In genomic region chr12:5027436-5027835, GRCh38 we compare ENCODE assay signal across 34 cellular contexts. TPM values are rescaled to one million over a fixed set of nuclear protein-coding genes. Genes with fewer than 3 reads are reported as not detected.
"Had no signal": no experiment of that assay in that cellular context is flagged by ENCODE, and none has a peak within 500 bp of the region (broad histone marks: within the 10 kb centered on the region; RNA-seq: fewer than 3 reads in every experiment).

No MANE protein-coding gene starts in this region.

- H3K4me3 ChIP-seq: gastroesophageal sphincter, hepatocyte, right lobe of liver, skin epidermis, testis had no signal

- H3K4me1 ChIP-seq: gastroesophageal sphincter, right lobe of liver, testis had no signal

- H3K27me3 ChIP-seq: right lobe of liver, testis had no signal

- H3K9me3 ChIP-seq: gastroesophageal sphincter, right lobe of liver, testis had no signal

- DNase-seq: activated CD4-positive, alpha-beta T cell treated with anti-CD3 and anti-CD28 coated beads for 48 hours; activated CD4-positive, alpha-beta T cell treated with anti-CD3 and anti-CD28 coated beads, Interleukin-2, amount 50 U/mL, for 48 hours; activated CD8-positive, alpha-beta memory T cell treated with anti-CD3 and anti-CD28 coated beads for 24 hours; activated gamma-delta T cell treated with Interleukin-2 at 50 U/mL for 16 hours; activated naive CD4-positive, alpha-beta T cell treated with anti-CD3 and anti-CD28 coated beads, Interleukin-2, amount 50 U/mL, for 16 hours; activated T-cell treated with anti-CD3 and anti-CD28 coated beads, Interleukin-2, amount 50 U/mL, for 4 hours; amniotic stem cell; dermis blood vessel endothelial cell; effector memory CD8-positive, alpha-beta T cell; immature natural killer cell; kidney; left colon; midbrain; naive thymus-derived CD4-positive, alpha-beta T cell; stimulated activated CD4-positive, alpha-beta T cell treated with anti-CD3 and anti-CD28 coated beads, Interleukin-12 subunit alpha, Interleukin-12 subunit beta, amount 100 ng/mL, for 4 hours; stimulated activated CD4-positive, alpha-beta T cell treated with anti-CD3 and anti-CD28 coated beads, Interleukin-4, amount 100 ng/mL, for 1 hour; stimulated activated naive CD8-positive, alpha-beta T cell treated with anti-CD3 and anti-CD28 coated beads, Interleukin-15, Interleukin-2, amounts not matched to agents 100 U/mL and 50 U/mL, for 24 hours; SW 1271; T-helper 9 cell; testis; trophoblast cell had no signal

- H3K36me3 Mint-ChIP-seq: immature natural killer cell; naive thymus-derived CD4-positive, alpha-beta T cell had no signal

- H3K36me3 ChIP-seq: gastroesophageal sphincter, right lobe of liver had no signal

- H3K27ac ChIP-seq: gastroesophageal sphincter, hepatocyte, right lobe of liver, skin epidermis, testis, VCaP had no signal

- H3K27ac Mint-ChIP-seq: activated T-helper 17 cell treated with anti-CD3 and anti-CD28 coated beads, Interleukin-2, amount 50 U/mL, for 72 hours; effector memory CD8-positive, alpha-beta T cell; immature natural killer cell; naive thymus-derived CD4-positive, alpha-beta T cell; T-helper 1 cell treated with Interleukin-12 subunit alpha and Interleukin-12 subunit beta and Interleukin-4 antibody, amounts not matched to agents 30 μg/mL and 1 μg/mL, for 36 hours had no signal

- H3K4me3 Mint-ChIP-seq: activated T-cell treated with anti-CD3 and anti-CD28 coated beads, Interleukin-2, amount 50 U/mL, for 4 hours; activated T-helper 17 cell treated with anti-CD3 and anti-CD28 coated beads, Interleukin-2, amount 50 U/mL, for 72 hours; effector memory CD8-positive, alpha-beta T cell; immature natural killer cell; naive thymus-derived CD4-positive, alpha-beta T cell; T-helper 1 cell treated with Interleukin-12 subunit alpha and Interleukin-12 subunit beta and Interleukin-4 antibody, amounts not matched to agents 30 μg/mL and 1 μg/mL, for 36 hours had no signal

- H3K4me1 Mint-ChIP-seq: activated T-helper 17 cell treated with anti-CD3 and anti-CD28 coated beads, Interleukin-2, amount 50 U/mL, for 72 hours; immature natural killer cell; naive thymus-derived CD4-positive, alpha-beta T cell had no signal

- ATAC-seq: activated CD4-positive, CD25-positive, alpha-beta regulatory T cell treated with anti-CD3 and anti-CD28 coated beads, Interleukin-2, amount 50 U/mL, for 24 hours; activated T-cell treated with anti-CD3 and anti-CD28 coated beads, Interleukin-2, amount 50 U/mL, for 4 hours; activated T-helper 17 cell treated with anti-CD3 and anti-CD28 coated beads, Interleukin-2, amount 50 U/mL, for 72 hours; effector memory CD8-positive, alpha-beta T cell; gastroesophageal sphincter; left colon; naive thymus-derived CD4-positive, alpha-beta T cell; right lobe of liver; stimulated activated naive CD8-positive, alpha-beta T cell treated with anti-CD3 and anti-CD28 coated beads, Interleukin-15, Interleukin-2, amounts not matched to agents 100 U/mL and 50 U/mL, for 24 hours had no signal

- H3K9me3 Mint-ChIP-seq: activated T-cell treated with anti-CD3 and anti-CD28 coated beads, Interleukin-2, amount 50 U/mL, for 4 hours; activated T-helper 17 cell treated with anti-CD3 and anti-CD28 coated beads, Interleukin-2, amount 50 U/mL, for 72 hours; effector memory CD8-positive, alpha-beta T cell; immature natural killer cell; T-helper 1 cell treated with Interleukin-12 subunit alpha and Interleukin-12 subunit beta and Interleukin-4 antibody, amounts not matched to agents 30 μg/mL and 1 μg/mL, for 36 hours had no signal

RNA-seq across cellular contexts. Expression of gene KCNA5, which starts 16.2 kb away (rescaled TPM):
- total RNA-seq: activated T-cell treated with anti-CD3 and anti-CD28 coated beads, Interleukin-2, amount 50 U/mL, for 4 hours; activated T-helper 17 cell treated with anti-CD3 and anti-CD28 coated beads, Interleukin-2, amount 50 U/mL, for 72 hours; dermis blood vessel endothelial cell; endothelial cell of umbilical vein; fibroblast of lung; fibroblast of villous mesenchyme; naive thymus-derived CD4-positive, alpha-beta T cell; osteocyte; renal cortical epithelial cell had no signal
- polyA plus RNA-seq: endothelial cell of umbilical vein; fibroblast of lung; naive thymus-derived CD4-positive, alpha-beta T cell had no signal
